Comparison of ENCODE assay signal across 10 cellular contexts in genomic region chr9:36149197-36149596, GRCh38. TPM values are rescaled to one million over a fixed set of nuclear protein-coding genes. Genes with fewer than 3 reads are reported as not detected.
DNase-seq lines count a peak whose midpoint lies in the region; ATAC-seq, FAIRE-seq and TF ChIP-seq lines count a peak whose summit lies in the region.
"Had no signal": no experiment of that assay in that cellular context is flagged by ENCODE, and none has a peak within 500 bp of the region (broad histone marks: within the 10 kb centered on the region; RNA-seq: fewer than 3 reads in every experiment).

No MANE protein-coding gene starts in this region.

- CTCF ChIA-PET in A549 (lab: Yijun Ruan, JAX), result interaction anchor here (0.8 to 3.7 kb wide), 13 partner anchors 10 to 141 kb away, joined by 3 to 36 read pairs (median 4); partner anchors contain the start of genes CCIN and GLIPR2

- peak overlapping the region; percentile 75 for H3K4me2 ChIP-seq in A549

- no peak for TF ChIP-seq POLR2A in A549 (IDR thresholded peaks at IDR 0.05; ENCODE audit: low read length)

- 0 out of 3 replicates have a peak overlapping the region, but pooled peaks have one; percentile 7 for H3K4me3 ChIP-seq in A549
- H3K4me3 ChIP-seq in muscle layer of colon (ENCODE audit: low read depth in 1 of 2, low read length in 2 of 2), result no peak overlapping the region

- H3K9me3 ChIP-seq in A549 (peaks cover 12% of the 10 kb centered on the region; the same call in 2 of the 3 replicates), muscle layer of colon (ENCODE audit: low read length) (no peaks in the 10 kb centered on the region)

- peak overlapping the region; percentile 64 to 82 for H3K27ac ChIP-seq in A549
- peak overlapping the region; percentile 87 for H3K27ac ChIP-seq in muscle layer of colon (ENCODE audit: low read depth, low read length)

- FAIRE-seq in A549 (lab: Jason Lieb, UNC), result no peak

- DNase-seq in A549 (ENCODE audit: low read depth in 1 of 2, low spot score in 1 of 2) (no peak), LHCN-M2 (ENCODE audit: low read depth) (peak; percentile 70), dermis blood vessel endothelial cell (peak; percentile 58), NCI-H2107 (lab: John Stamatoyannopoulos, UW) (no peak)
- DNase-seq: islet precursor cell, NCI-H1930 had no signal

- peak; percentile 44 to 56; a peak in 4 of 6 replicates for ATAC-seq in A549
- no peak for ATAC-seq in HG02970 (IDR thresholded peaks at IDR 0.05; ENCODE audit: low FRiP score, unreplicated experiment)
- no peak for ATAC-seq in HG03565 (IDR thresholded peaks at IDR 0.05; ENCODE audit: unreplicated experiment)
- ATAC-seq in HG02938 (IDR thresholded peaks at IDR 0.05; ENCODE audit: unreplicated experiment), result no peak

- POLR2A ChIA-PET in A549 (lab: Yijun Ruan, JAX), result interaction anchor here (0.9 to 1.9 kb wide), 5 partner anchors 12 to 335 kb away, joined by 3 to 19 read pairs (median 10); partner anchors contain the start of genes CLTA, GLIPR2 and HINT2

- H3K4me1 ChIP-seq in A549 (peaks cover 27% of the 10 kb centered on the region), muscle layer of colon (ENCODE audit: insufficient read depth, low read length) (peaks cover 66% of the 10 kb centered on the region)

- no peak for TF ChIP-seq CTCF in A549 (IDR thresholded peaks at IDR 0.05)

- H3K9ac ChIP-seq in muscle layer of colon (ENCODE audit: low read length), result peak overlapping the region; percentile 23

- no peak for TF ChIP-seq RAD21 in A549 (conservative IDR thresholded peaks at IDR 0.05 in 1 of 2, IDR thresholded peaks at IDR 0.05 in 1 of 2)

- H3K36me3 ChIP-seq in muscle layer of colon (ENCODE audit: insufficient read depth, low read length), result peaks cover 35% of the 10 kb centered on the region

- no peak for TF ChIP-seq EP300 in A549 (IDR thresholded peaks at IDR 0.05)

- H3K27me3 ChIP-seq in muscle layer of colon (ENCODE audit: control insufficient read depth in 1 of 2, insufficient read depth in 2 of 2, low read length in 2 of 2), result no peaks in the 10 kb centered on the region

- WGBS in A549 (ENCODE audit: missing lambda C conversion rate), result 63% methylated on average over 3 of the region's 4 CpGs

TF ChIP-seq in A549, 52 proteins besides CTCF, POLR2A, EP300 and RAD21:
- no peak for TF ChIP-seq CHD2 (IDR thresholded peaks at IDR 0.05; ENCODE audit: low read length, partially characterized antibody)
- TF ChIP-seq HOXA7 (CRISPR knock-in tag; IDR thresholded peaks at IDR 0.05), result no peak
- no peak for TF ChIP-seq NR3C1 (IDR thresholded peaks at IDR 0.05)
- no peak for TF ChIP-seq HEYL (CRISPR knock-in tag; IDR thresholded peaks at IDR 0.05)
- TF ChIP-seq HOXB5 (CRISPR knock-in tag; IDR thresholded peaks at IDR 0.05), result no peak
- TF ChIP-seq ZNF302 (CRISPR knock-in tag; IDR thresholded peaks at IDR 0.05), result no peak
- no peak for TF ChIP-seq SREBF2 (IDR thresholded peaks at IDR 0.05)
- TF ChIP-seq EHF (CRISPR knock-in tag; IDR thresholded peaks at IDR 0.05), result no peak
- no peak for TF ChIP-seq JUN (IDR thresholded peaks at IDR 0.05)
- no peak for TF ChIP-seq ESRRA (IDR thresholded peaks at IDR 0.05; ENCODE audit: borderline replicate concordance, low read length)
- no peak for TF ChIP-seq KDM5A (IDR thresholded peaks at IDR 0.05)
- no peak for TF ChIP-seq ZFP36 (IDR thresholded peaks at IDR 0.05; ENCODE audit: borderline replicate concordance, partially characterized antibody)
- no peak for TF ChIP-seq EHMT2 (IDR thresholded peaks at IDR 0.05; ENCODE audit: low read depth)
- TF ChIP-seq PHF8 (IDR thresholded peaks at IDR 0.05; ENCODE audit: borderline replicate concordance, low read depth), result no peak
- TF ChIP-seq ATOH8 (CRISPR knock-in tag; IDR thresholded peaks at IDR 0.05; ENCODE audit: low read depth), result no peak
- TF ChIP-seq TFCP2L1 (CRISPR knock-in tag; IDR thresholded peaks at IDR 0.05), result no peak
- TF ChIP-seq RFX5 (IDR thresholded peaks at IDR 0.05), result no peak
- TF ChIP-seq HOXB13 (CRISPR knock-in tag; IDR thresholded peaks at IDR 0.05; ENCODE audit: low read depth), result no peak

RNA-seq across cellular contexts. Expression of gene GLIPR2, which starts 12.7 kb away (rescaled TPM):
- 6.2 and 9.0 TPM in 2 replicates for polyA plus RNA-seq in A549 (2011; rRNA removed)
- polyA plus RNA-seq in A549 (2012; cell fraction: cytosol; rRNA removed), result 7.2 and 8.3 TPM in 2 replicates
- polyA plus RNA-seq in A549 (2012; cell fraction: nucleus; rRNA removed), result 4.5 and 6.9 TPM in 2 replicates
- 13.5 to 16.9 TPM (median 16.0 TPM) in 3 replicates for polyA plus RNA-seq in A549 (2017; fragmentation: RNase III; extraction: RNeasy Plus Mini Kit Qiagen cat#74134 plus additional on column Dnase treatment)
- polyA minus RNA-seq in A549 (2011; rRNA and poly(A)+ RNA removed), result 7.5 and 7.9 TPM in 2 replicates
- 29.6 and 38.3 TPM in 2 replicates for total RNA-seq in LHCN-M2 (2014; rRNA removed)
- polyA plus RNA-seq in LHCN-M2 (2012), result 44.3 TPM
- 32.4 and 45.6 TPM in 2 replicates for total RNA-seq in dermis blood vessel endothelial cell

RNA-seq across cellular contexts. Expression of gene CCIN, which starts 20.0 kb away (rescaled TPM):
- 0.05 TPM in 1 of 2 replicates, not detected in the other for polyA plus RNA-seq in A549 (2011; rRNA removed)
- polyA plus RNA-seq in A549 (2012; cell fraction: cytosol; rRNA removed), result 0.06 and 0.09 TPM in 2 replicates
- polyA plus RNA-seq in A549 (2012; cell fraction: nucleus; rRNA removed), result 0.13 and 0.17 TPM in 2 replicates
- 0.05 TPM in 2 of 3 replicates, not detected in the other for polyA plus RNA-seq in A549 (2017; fragmentation: RNase III; extraction: RNeasy Plus Mini Kit Qiagen cat#74134 plus additional on column Dnase treatment)
- polyA minus RNA-seq in A549 (2011; rRNA and poly(A)+ RNA removed), result 0.17 and 0.29 TPM in 2 replicates
- total RNA-seq in LHCN-M2 (2014; rRNA removed), result 1.2 and 1.8 TPM in 2 replicates
- polyA plus RNA-seq in LHCN-M2 (2012), result 2.2 TPM
- under 0.01 and 0.19 TPM in 2 replicates for total RNA-seq in dermis blood vessel endothelial cell

RNA-seq across cellular contexts. Expression of gene CLTA, which starts 41.5 kb away (rescaled TPM):
- polyA plus RNA-seq in A549 (2011; rRNA removed) (203 and 291 TPM in 2 replicates), A549 (2017; fragmentation: RNase III; extraction: RNeasy Plus Mini Kit Qiagen cat#74134 plus additional on column Dnase treatment) (290 to 312 TPM (median 296 TPM) in 3 replicates)
- 260 and 265 TPM in 2 replicates for polyA plus RNA-seq in A549 (2012; cell fraction: cytosol; rRNA removed)
- 164 and 169 TPM in 2 replicates for polyA plus RNA-seq in A549 (2012; cell fraction: nucleus; rRNA removed)
- 94.2 and 98.4 TPM in 2 replicates for polyA minus RNA-seq in A549 (2011; rRNA and poly(A)+ RNA removed)
- total RNA-seq in LHCN-M2 (2014; rRNA removed) (418 and 464 TPM in 2 replicates), dermis blood vessel endothelial cell (338 and 359 TPM in 2 replicates)
- 483 TPM for polyA plus RNA-seq in LHCN-M2 (2012)

Comparison
In these comparisons a context has a peak if more than half of its experiments do, and no peak if none do; other contexts are left out.
1. ATAC-seq: peak in A549 (2 of 2); none in HG02970 (single experiment), HG03565 (single experiment) and HG02938 (single experiment).
2. DNase-seq: peak in LHCN-M2 (single experiment) and dermis blood vessel endothelial cell (single experiment); none in A549 (0 of 2) and NCI-H2107 (single experiment).